1 cellular context compared by ENCODE assay signal in the genomic region with DNA sequence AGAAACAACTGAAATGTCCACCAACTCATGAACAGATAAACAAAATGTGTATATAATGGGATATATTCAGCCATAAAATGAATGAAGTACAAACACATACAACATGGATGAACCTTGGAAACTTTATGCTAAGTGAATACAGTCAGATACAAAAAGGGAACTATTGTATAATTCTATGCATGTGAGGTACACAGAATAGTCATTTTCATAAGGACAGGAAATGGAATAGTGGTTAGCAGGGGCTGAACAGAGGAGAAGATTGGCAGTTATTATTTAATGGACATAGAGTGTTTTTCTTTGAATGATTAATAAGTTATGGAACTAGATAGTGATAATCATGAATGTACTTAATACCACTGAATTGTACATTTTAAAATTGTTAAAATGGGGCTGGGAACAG.
TF ChIP-seq lines count a peak whose summit lies in the region.

No MANE protein-coding gene starts in this region.

TF ChIP-seq in HepG2, 621 proteins besides CTCF, POLR2A, EP300 and RAD21:
- TF ChIP-seq CCAR2 (optimal IDR thresholded peaks at IDR 0.05; ENCODE audit: low read depth, low read length): no peak
- TF ChIP-seq, protein P1, sequence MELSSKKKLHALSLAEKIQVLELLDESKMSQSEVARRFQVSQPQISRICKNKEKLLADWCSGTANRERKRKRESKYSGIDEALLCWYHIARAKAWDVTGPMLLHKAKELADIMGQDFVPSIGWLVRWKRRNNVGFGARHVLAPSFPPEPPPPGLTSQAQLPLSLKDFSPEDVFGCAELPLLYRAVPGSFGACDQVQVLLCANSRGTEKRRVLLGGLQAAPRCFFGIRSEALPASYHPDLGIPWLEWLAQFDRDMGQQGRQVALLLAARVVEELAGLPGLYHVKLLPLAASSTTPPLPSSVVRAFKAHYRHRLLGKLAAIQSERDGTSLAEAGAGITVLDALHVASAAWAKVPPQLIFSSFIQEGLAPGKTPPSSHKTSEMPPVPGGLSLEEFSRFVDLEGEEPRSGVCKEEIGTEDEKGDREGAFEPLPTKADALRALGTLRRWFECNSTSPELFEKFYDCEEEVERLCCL (CRISPR knock-in tag; IDR thresholded peaks at IDR 0.05; ENCODE audit: borderline replicate concordance): no peak
- no peak for TF ChIP-seq ZEB1 (IDR thresholded peaks at IDR 0.05; ENCODE audit: insufficient replicate concordance, low read depth)
- TF ChIP-seq MAFF (IDR thresholded peaks at IDR 0.05; ENCODE audit: low read depth, low read length): no peak
- no peak for TF ChIP-seq PCBP1 (IDR thresholded peaks at IDR 0.05; ENCODE audit: borderline replicate concordance, low read depth, low read length)
- TF ChIP-seq, protein P2, sequence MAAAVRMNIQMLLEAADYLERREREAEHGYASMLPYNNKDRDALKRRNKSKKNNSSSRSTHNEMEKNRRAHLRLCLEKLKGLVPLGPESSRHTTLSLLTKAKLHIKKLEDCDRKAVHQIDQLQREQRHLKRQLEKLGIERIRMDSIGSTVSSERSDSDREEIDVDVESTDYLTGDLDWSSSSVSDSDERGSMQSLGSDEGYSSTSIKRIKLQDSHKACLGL (CRISPR knock-in tag; IDR thresholded peaks at IDR 0.05): no peak
- no peak for TF ChIP-seq KMT2B (CRISPR knock-in tag; IDR thresholded peaks at IDR 0.05)
- no peak for TF ChIP-seq ZBTB49 (CRISPR knock-in tag; IDR thresholded peaks at IDR 0.05; ENCODE audit: borderline replicate concordance)
- TF ChIP-seq, protein P3, sequence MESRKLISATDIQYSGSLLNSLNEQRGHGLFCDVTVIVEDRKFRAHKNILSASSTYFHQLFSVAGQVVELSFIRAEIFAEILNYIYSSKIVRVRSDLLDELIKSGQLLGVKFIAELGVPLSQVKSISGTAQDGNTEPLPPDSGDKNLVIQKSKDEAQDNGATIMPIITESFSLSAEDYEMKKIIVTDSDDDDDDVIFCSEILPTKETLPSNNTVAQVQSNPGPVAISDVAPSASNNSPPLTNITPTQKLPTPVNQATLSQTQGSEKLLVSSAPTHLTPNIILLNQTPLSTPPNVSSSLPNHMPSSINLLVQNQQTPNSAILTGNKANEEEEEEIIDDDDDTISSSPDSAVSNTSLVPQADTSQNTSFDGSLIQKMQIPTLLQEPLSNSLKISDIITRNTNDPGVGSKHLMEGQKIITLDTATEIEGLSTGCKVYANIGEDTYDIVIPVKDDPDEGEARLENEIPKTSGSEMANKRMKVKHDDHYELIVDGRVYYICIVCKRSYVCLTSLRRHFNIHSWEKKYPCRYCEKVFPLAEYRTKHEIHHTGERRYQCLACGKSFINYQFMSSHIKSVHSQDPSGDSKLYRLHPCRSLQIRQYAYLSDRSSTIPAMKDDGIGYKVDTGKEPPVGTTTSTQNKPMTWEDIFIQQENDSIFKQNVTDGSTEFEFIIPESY (CRISPR knock-in tag; IDR thresholded peaks at IDR 0.05): no peak
